Comparison of ENCODE assay signal across 9 cellular contexts in genomic region chr21:38938343-38938742, GRCh38.
DNase-seq lines count a peak whose midpoint lies in the region; FAIRE-seq and TF ChIP-seq lines count a peak whose summit lies in the region.
"Had no signal": no experiment of that assay in that cellular context is flagged by ENCODE, and none has a peak within 500 bp of the region (broad histone marks: within the 10 kb centered on the region; RNA-seq: fewer than 3 reads in every experiment).

No MANE protein-coding gene starts in this region.

- H3K79me2 ChIP-seq in SK-N-SH (ENCODE audit: insufficient read depth): no peaks in the 10 kb centered on the region

- no peaks in the 10 kb centered on the region for H3K27me3 ChIP-seq in SK-N-SH (ENCODE audit: insufficient read depth)

- no peaks in the 10 kb centered on the region for H3F3A ChIP-seq in SK-N-SH (replicated peaks; ENCODE audit: insufficient read depth)

- H3K9me3 Mint-ChIP-seq in immature natural killer cell: no peaks in the 10 kb centered on the region

- H3K9ac ChIP-seq in SK-N-SH: no peak overlapping the region

- H3K36me3 Mint-ChIP-seq in immature natural killer cell: no peaks in the 10 kb centered on the region

- DNase-seq in DMS79 treated with DMSO at 0.1 percent for 48 hours (lab: John Stamatoyannopoulos, UW): peak; percentile 46
- DNase-seq in DMS79 (lab: John Stamatoyannopoulos, UW): no peak
- peak; percentile 86 for DNase-seq in M059J (ENCODE audit: low read depth)
- DNase-seq in SK-N-SH: peak; percentile 74
- peak; percentile 39 to 55 (median 45) for DNase-seq in immature natural killer cell
- no peak for DNase-seq in GM10266 (ENCODE audit: extremely low spot score)
- no peak for DNase-seq in AML-193 (lab: John Stamatoyannopoulos, UW)
- DNase-seq in H54 (ENCODE audit: insufficient read length, low spot score): no peak

- H3K9me2 ChIP-seq in SK-N-SH: no peaks in the 10 kb centered on the region

- WGBS in SK-N-SH (ENCODE audit: low lambda C conversion rate): 31% methylated on average over 7 of the region's 7 CpGs

- H2AFZ ChIP-seq in SK-N-SH (ENCODE audit: low read depth): no peak overlapping the region

- peaks cover 0 to 6% (median 4%) of the 10 kb centered on the region in 3 donors for H3K27me3 Mint-ChIP-seq in immature natural killer cell (ENCODE audit: low read depth in 3 of 3)

- no peaks in the 10 kb centered on the region for H3K9me3 ChIP-seq in SK-N-SH

- H3K4me3 Mint-ChIP-seq in immature natural killer cell: peak overlapping the region in 1 of 5 donors; percentile 8

- peaks cover 13 to 18% of the 10 kb centered on the region in 2 donors for H3K4me1 Mint-ChIP-seq in immature natural killer cell

- no peaks in the 10 kb centered on the region for H4K20me1 ChIP-seq in SK-N-SH (ENCODE audit: insufficient read depth)

- no peak overlapping the region for H3K4me2 ChIP-seq in SK-N-SH

- no peak for TF ChIP-seq EP300 in SK-N-SH (IDR thresholded peaks at IDR 0.05; ENCODE audit: borderline replicate concordance in 1 of 2, low read depth in 1 of 2, low read length in 1 of 2)

- TF ChIP-seq CTCF in SK-N-SH (IDR thresholded peaks at IDR 0.05): no peak
- no peak for TF ChIP-seq CTCF in GM10266 (IDR thresholded peaks at IDR 0.05; ENCODE audit: control insufficient read depth, insufficient read depth, low read depth, missing control alignments)

- H3K27ac Mint-ChIP-seq in immature natural killer cell: peak overlapping the region in 4 of 6 donors; percentile 7 to 50 (median 24)

- 0 out of 4 replicates have a peak overlapping the region, but pooled peaks of 1 of the 2 experiments have one; percentile 40 for H3K27ac ChIP-seq in SK-N-SH (ENCODE audit: low read depth in 2 of 2, low read length in 1 of 2)

- peaks cover 0 to 17% of the 10 kb centered on the region in 2 experiments; a peak in 1 of 4 replicates for H3K4me1 ChIP-seq in SK-N-SH (ENCODE audit: control insufficient read depth in 1 of 2, insufficient read depth in 2 of 2, low read depth in 1 of 2, low read length in 1 of 2)

- CTCF ChIA-PET in SK-N-SH (lab: Yijun Ruan, JAX): interaction anchor here (1.0 kb wide), 1 partner anchor 12 kb away, joined by 3 read pairs; no protein-coding TSS in a partner anchor

- no peak for FAIRE-seq in H54 (lab: Jason Lieb, UNC)
- FAIRE-seq: A204.1 had no signal

- POLR2A ChIA-PET in SK-N-SH (lab: Yijun Ruan, JAX): no interaction called here

- no peak overlapping the region for H3K4me3 ChIP-seq in SK-N-SH (ENCODE audit: low read depth in 2 of 2, low read length in 1 of 2)

- H3K36me3 ChIP-seq in SK-N-SH (replicated peaks in 1 of 2; ENCODE audit: control insufficient read depth in 1 of 2, insufficient read depth in 2 of 2, low read length in 1 of 2): no peaks in the 10 kb centered on the region

- TF ChIP-seq RAD21 in SK-N-SH (IDR thresholded peaks at IDR 0.05; ENCODE audit: low read length): no peak

- TF ChIP-seq POLR2A in H54 (IDR thresholded peaks at IDR 0.05; ENCODE audit: low read depth, low read length): no peak

TF ChIP-seq in SK-N-SH, 30 proteins besides CTCF, POLR2A, EP300 and RAD21:
- no peak for TF ChIP-seq FOSL2 (IDR thresholded peaks at IDR 0.05; ENCODE audit: borderline replicate concordance, low read depth)
- peak; percentile 73; the same call in 1 of the 2 replicates for TF ChIP-seq RFX5 (IDR thresholded peaks at IDR 0.05; ENCODE audit: low read length)

Comparison
In these comparisons a context has a peak if more than half of its experiments do, and no peak if none do; other contexts are left out.
1. DNase-seq: peak in DMS79 treated with DMSO at 0.1 percent for 48 hours (single experiment), M059J (single experiment), SK-N-SH (single experiment) and immature natural killer cell (3 of 3); none in DMS79 (single experiment), GM10266 (single experiment), AML-193 (0 of 2) and H54 (single experiment).